In the genomic region with DNA sequence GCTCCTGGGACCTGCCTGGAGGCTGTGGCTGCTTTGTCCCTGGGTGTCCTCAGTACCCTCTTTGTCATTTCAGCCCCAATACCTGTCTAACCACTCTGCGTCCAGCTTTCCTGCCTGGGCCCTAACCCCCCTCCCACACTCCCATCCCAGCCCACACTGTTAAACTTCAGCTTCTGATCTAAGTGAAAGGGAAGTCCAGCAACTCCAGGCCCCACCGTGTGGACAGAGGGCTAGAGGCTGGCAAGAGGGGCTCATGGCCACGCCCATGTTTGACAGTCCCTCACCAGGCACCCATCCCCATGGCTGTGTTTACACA, we compare ENCODE assay signal across 17 cellular contexts. TPM values are rescaled to one million over a fixed set of nuclear protein-coding genes. Genes with fewer than 3 reads are reported as not detected.
DNase-seq lines count a peak whose midpoint lies in the region; ATAC-seq and TF ChIP-seq lines count a peak whose summit lies in the region.
"Had no signal": no experiment of that assay in that cellular context is flagged by ENCODE, and none has a peak within 500 bp of the region (broad histone marks: within the 10 kb centered on the region; RNA-seq: fewer than 3 reads in every experiment).

No MANE protein-coding gene starts in this region.

- peak overlapping the region; percentile 80 for H3K27ac Mint-ChIP-seq in T-helper 1 cell treated with Interleukin-12 subunit alpha and Interleukin-12 subunit beta and Interleukin-4 antibody, amounts not matched to agents 30 μg/mL and 1 μg/mL, for 36 hours
- peak overlapping the region; percentile 92 to 94 for H3K27ac Mint-ChIP-seq in T-cell
- H3K27ac Mint-ChIP-seq in effector memory CD8-positive, alpha-beta T cell, result peak overlapping the region; percentile 88 to 92

- H3K36me3 Mint-ChIP-seq in T-helper 1 cell treated with Interleukin-12 subunit alpha and Interleukin-12 subunit beta and Interleukin-4 antibody, amounts not matched to agents 30 μg/mL and 1 μg/mL, for 36 hours (ENCODE audit: low read depth), result peaks cover 38% of the 10 kb centered on the region
- peaks cover 21% of the 10 kb centered on the region for H3K36me3 Mint-ChIP-seq in T-cell
- peaks cover 43% of the 10 kb centered on the region for H3K36me3 Mint-ChIP-seq in effector memory CD8-positive, alpha-beta T cell (ENCODE audit: insufficient read depth)

- CTCF ChIA-PET in T-cell (lab: Charles Lee), result no interaction called here

- ATAC-seq in T-cell (replicated peaks in 1 of 4) (no peak), GM18870 (IDR thresholded peaks at IDR 0.05; ENCODE audit: unreplicated experiment) (no peak), GM21515 (IDR thresholded peaks at IDR 0.05; ENCODE audit: unreplicated experiment) (no peak)
- ATAC-seq in effector memory CD8-positive, alpha-beta T cell (replicated peaks), result no peak
- ATAC-seq: heart left ventricle, left cardiac atrium had no signal

- H3K36me3 ChIP-seq in spleen, result peaks cover 0 to 73% (median 3%) of the 10 kb centered on the region in 6 donors
- H3K36me3 ChIP-seq: heart left ventricle had no signal

- H3K4me1 ChIP-seq in spleen, result peaks cover 38 to 98% (median 92%) of the 10 kb centered on the region in 6 donors

- H3K4me3 ChIP-seq in spleen, result peak overlapping the region in 1 of 8 donors; percentile 29
- H3K4me3 ChIP-seq: heart left ventricle had no signal

- no peaks in the 10 kb centered on the region for H3K9me3 ChIP-seq in spleen
- H3K9me3 ChIP-seq: heart left ventricle had no signal

- TF ChIP-seq CTCF in spleen (IDR thresholded peaks at IDR 0.05 in 8 of 11, conservative IDR thresholded peaks at IDR 0.05 in 3 of 11), result no peak

- POLR2A ChIA-PET in T-cell (lab: Charles Lee), result no interaction called here

- peak overlapping the region in 6 of 8 donors; percentile 1 to 81 (median 60) for H3K27ac ChIP-seq in spleen
- H3K27ac ChIP-seq: 22Rv1 had no signal

- no peak for TF ChIP-seq POLR2A in spleen (IDR thresholded peaks at IDR 0.05)

- H3K9me3 Mint-ChIP-seq in T-helper 1 cell treated with Interleukin-12 subunit alpha and Interleukin-12 subunit beta and Interleukin-4 antibody, amounts not matched to agents 30 μg/mL and 1 μg/mL, for 36 hours, result no peaks in the 10 kb centered on the region
- no peaks in the 10 kb centered on the region for H3K9me3 Mint-ChIP-seq in T-cell
- H3K9me3 Mint-ChIP-seq in effector memory CD8-positive, alpha-beta T cell, result no peaks in the 10 kb centered on the region

- H3K4me1 Mint-ChIP-seq in T-helper 1 cell treated with Interleukin-12 subunit alpha and Interleukin-12 subunit beta and Interleukin-4 antibody, amounts not matched to agents 30 μg/mL and 1 μg/mL, for 36 hours (ENCODE audit: low read depth), result peaks cover 67% of the 10 kb centered on the region
- H3K4me1 Mint-ChIP-seq in T-cell, result peaks cover 71 to 97% (median 96%) of the 10 kb centered on the region in 3 donors
- H3K4me1 Mint-ChIP-seq in effector memory CD8-positive, alpha-beta T cell (ENCODE audit: low read depth in 2 of 2), result peaks cover 74 to 76% of the 10 kb centered on the region in 2 donors

- WGBS in spleen, 5 donors, result 68 to 83% (median 72%) methylated on average over 3 of the region's 3 CpGs

- DNase-seq in T-helper 1 cell (no peak), T-cell (no peak), spleen (no peak), UCSD-AML1 (lab: John Stamatoyannopoulos, UW; ENCODE audit: unreplicated experiment) (no peak)
- DNase-seq in effector memory CD8-positive, alpha-beta T cell, result no peak
- DNase-seq: activated CD4-positive, alpha-beta T cell treated with anti-CD3 and anti-CD28 coated beads for 4 hours; activated gamma-delta T cell treated with Interleukin-2 at 50 U/mL for 16 hours; Calu3; left cardiac atrium; NCI-H1417; retina; stimulated activated CD4-positive, alpha-beta T cell treated with anti-CD3 and anti-CD28 coated beads, Interleukin-4, amount 100 ng/mL, for 1 hour had no signal

- no peaks in the 10 kb centered on the region for H3K27me3 Mint-ChIP-seq in T-helper 1 cell treated with Interleukin-12 subunit alpha and Interleukin-12 subunit beta and Interleukin-4 antibody, amounts not matched to agents 30 μg/mL and 1 μg/mL, for 36 hours (ENCODE audit: low read depth)
- no peaks in the 10 kb centered on the region for H3K27me3 Mint-ChIP-seq in T-cell
- no peaks in the 10 kb centered on the region for H3K27me3 Mint-ChIP-seq in effector memory CD8-positive, alpha-beta T cell

- no peaks in the 10 kb centered on the region for H3K27me3 ChIP-seq in spleen (replicated peaks in 1 of 7)
- H3K27me3 ChIP-seq: heart left ventricle had no signal

- intact Hi-C loops in spleen (cut with DNase I; ENCODE audit: low total_unique reads), result no loop called here

- no peak overlapping the region for H3K4me3 Mint-ChIP-seq in T-helper 1 cell treated with Interleukin-12 subunit alpha and Interleukin-12 subunit beta and Interleukin-4 antibody, amounts not matched to agents 30 μg/mL and 1 μg/mL, for 36 hours
- H3K4me3 Mint-ChIP-seq in T-cell, result peak overlapping the region in 1 of 3 donors; percentile 67
- peak overlapping the region in 1 of 2 donors; percentile 55 for H3K4me3 Mint-ChIP-seq in effector memory CD8-positive, alpha-beta T cell

RNA-seq across cellular contexts. Expression of a gene that starts 56.3 kb away (rescaled TPM):
- total RNA-seq in T-cell, result 100 to 1,000 TPM; 347 to 585 (median 434) TPM
- total RNA-seq in spleen, result 100 to 1,000 TPM in 6 of 7 donors, 10 to 100 TPM in 1; 81.6 to 193 (median 171) TPM
- polyA plus RNA-seq in spleen, result 10 to 100 TPM; 23.0 to 32.3 (median 31.5) TPM
